In the genomic region with DNA sequence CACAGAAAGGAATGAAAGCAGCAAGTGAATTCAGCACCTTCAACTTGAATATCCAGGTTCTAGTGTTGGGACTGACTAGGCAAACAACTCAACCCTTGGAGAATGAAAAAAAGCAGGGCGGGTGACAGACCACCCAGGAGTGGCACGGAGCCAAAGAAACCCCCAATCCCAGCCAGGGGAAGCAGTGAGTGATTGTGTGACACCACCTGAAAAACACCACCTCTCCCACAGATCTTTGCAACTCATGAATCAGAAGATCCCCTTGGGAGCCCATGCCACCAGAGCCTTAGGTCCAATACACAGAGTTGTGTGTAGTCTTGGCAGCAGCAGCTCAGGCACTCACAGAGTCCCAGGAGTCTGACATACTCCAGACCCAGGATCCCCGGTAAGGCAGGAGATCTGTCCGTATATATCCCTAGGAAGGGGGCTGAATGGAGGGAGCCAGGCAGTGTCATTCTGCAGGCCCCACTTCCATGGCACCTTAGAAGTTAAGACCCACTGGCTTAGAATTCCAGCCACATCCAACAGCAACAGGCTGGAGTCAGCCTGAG, we compare ENCODE assay signal across 37 cellular contexts. TPM values are rescaled to one million over a fixed set of nuclear protein-coding genes. Genes with fewer than 3 reads are reported as not detected.
"Had no signal": no experiment of that assay in that cellular context is flagged by ENCODE, and none has a peak within 500 bp of the region (broad histone marks: within the 10 kb centered on the region; RNA-seq: fewer than 3 reads in every experiment).

No MANE protein-coding gene starts in this region.

- DNase-seq: activated CD4-positive, alpha-beta memory T cell treated with anti-CD3 and anti-CD28 coated beads, Interleukin-2, amount 10 ng/mL, durations not matched to agents 7 days and 5 days; activated CD4-positive, alpha-beta T cell treated with anti-CD3 and anti-CD28 coated beads for 1 hour; activated CD4-positive, alpha-beta T cell treated with anti-CD3 and anti-CD28 coated beads for 48 hours; activated CD4-positive, CD25-positive, alpha-beta regulatory T cell; activated CD8-positive, alpha-beta memory T cell treated with anti-CD3 and anti-CD28 coated beads for 24 hours; activated CD8-positive, alpha-beta memory T cell treated with anti-CD3 and anti-CD28 coated beads, Interleukin-2, amount 10 ng/mL, durations not matched to agents 7 days and 5 days; activated CD8-positive, alpha-beta memory T cell treated with anti-CD3 and anti-CD28 coated beads, Interleukin-2, amount 50 U/mL, for 48 hours; activated effector memory CD4-positive, alpha-beta T cell treated with Interleukin-2 at 50 U/mL for 16 hours; activated naive CD4-positive, alpha-beta T cell treated with anti-CD3 and anti-CD28 coated beads, Interleukin-2, amount 10 ng/mL, durations not matched to agents 7 days and 5 days; activated naive CD8-positive, alpha-beta T cell treated with anti-CD3 and anti-CD28 coated beads, Interleukin-2, amount 50 U/mL, for 24 hours; activated T-cell treated with anti-CD3 and anti-CD28 coated beads, Interleukin-2, amount 50 U/mL, for 48 hours; anterior cingulate cortex; brain microvascular endothelial cell; central memory CD4-positive, alpha-beta T cell; MM.1S; MV-4-11; NCI-H1092; NCI-H1436 treated with DMSO at 0.1 percent for 48 hours; NCI-H1694 treated with DMSO at 0.1 percent for 48 hours; NCI-H2029; NCI-H2107; NCI-H2171; NCI-H510A; NCI-H526; NCI-H748 treated with DMSO at 0.1 percent for 48 hours; NK-92 treated with Interleukin-12 subunit alpha and Interleukin-12 subunit beta, amount 100 ng/mL, for 24 hours; PC-3; Peyer's patch; RPMI8226; SIG-M5; SW 1271; T-helper 1 cell; T-helper 2 cell; T1000; WERI-Rb-1 had no signal

- ATAC-seq: activated CD8-positive, alpha-beta memory T cell treated with anti-CD3 and anti-CD28 coated beads, Interleukin-2, amount 10 ng/mL, durations not matched to agents 7 days and 5 days; activated naive CD8-positive, alpha-beta T cell treated with anti-CD3 and anti-CD28 coated beads, Interleukin-2, amount 50 U/mL, for 24 hours; PC-3 had no signal

- H3K4me3 ChIP-seq: Peyer's patch had no signal

- H3K9ac ChIP-seq: KMS-11 had no signal

- H3K9me3 ChIP-seq: Peyer's patch had no signal

- H3K27me3 ChIP-seq: brain microvascular endothelial cell, Peyer's patch had no signal

- H3K4me2 ChIP-seq: KMS-11 had no signal

- H3K4me1 ChIP-seq: Peyer's patch had no signal

- H3K27ac ChIP-seq: brain microvascular endothelial cell, KMS-11, Peyer's patch, WERI-Rb-1 had no signal

- H3K36me3 ChIP-seq: brain microvascular endothelial cell, Peyer's patch, WERI-Rb-1 had no signal

RNA-seq across cellular contexts. Expression of a gene that starts 22.1 kb away (rescaled TPM):
- total RNA-seq: LHCN-M2, PC-3 had no signal
